ENCODE assay signal across 1 cellular context in genomic region chr3:50568947-50569749, GRCh38.
A peak's percentile ranks its signal among the peaks of the same experiment; 100 is the strongest.
TF ChIP-seq lines count a peak whose summit lies in the region.

TSS of gene HEMK1 (plus strand) at chr3:50569522. CDS start at chr3:50571105, 1,583 bp downstream.

TF ChIP-seq in HepG2, 621 proteins besides CTCF, POLR2A, EP300 and RAD21 (continued from another document and continues in another):
- TF ChIP-seq BCLAF1 (IDR thresholded peaks at IDR 0.05) (no peak), ZNF337 (CRISPR knock-in tag; IDR thresholded peaks at IDR 0.05; ENCODE audit: borderline replicate concordance, low read depth) (no peak), KAT2B (IDR thresholded peaks at IDR 0.05; ENCODE audit: borderline replicate concordance, low read depth, low read length) (no peak), NR2F2 (IDR thresholded peaks at IDR 0.05; ENCODE audit: borderline replicate concordance, low read depth) (peak; percentile 52; the same call in 1 of the 2 replicates), KLF12 (CRISPR knock-in tag; IDR thresholded peaks at IDR 0.05; ENCODE audit: borderline replicate concordance) (peak; percentile 57; the same call in 1 of the 2 replicates), REL (CRISPR knock-in tag; conservative IDR thresholded peaks at IDR 0.05) (no peak), SNAI1 (CRISPR knock-in tag; IDR thresholded peaks at IDR 0.05; ENCODE audit: borderline replicate concordance) (peak; percentile 82; the same call in 1 of the 2 replicates), ZBTB40 (IDR thresholded peaks at IDR 0.05) (peak; percentile 89), ZBTB40 (CRISPR knock-in tag; IDR thresholded peaks at IDR 0.05) (peak; percentile 60; the same call in 1 of the 2 replicates), ZHX1 (CRISPR knock-in tag; IDR thresholded peaks at IDR 0.05; ENCODE audit: low read depth) (0 out of 2 replicates have a peak, but pooled peaks have one; percentile 33), ZFP36L2 (CRISPR knock-in tag; IDR thresholded peaks at IDR 0.05) (no peak), XBP1 (CRISPR knock-in tag; IDR thresholded peaks at IDR 0.05) (no peak), ZNF670 (CRISPR knock-in tag; IDR thresholded peaks at IDR 0.05; ENCODE audit: borderline replicate concordance) (peak; percentile 68; the same call in 1 of the 2 replicates), ZNF580 (CRISPR knock-in tag; IDR thresholded peaks at IDR 0.05; ENCODE audit: borderline replicate concordance, low read depth) (peak; percentile 85; the same call in 1 of the 2 replicates), PCBP1 (IDR thresholded peaks at IDR 0.05; ENCODE audit: borderline replicate concordance, low read depth, low read length) (0 out of 2 replicates have a peak, but pooled peaks have one; percentile 75), KDM3A (CRISPR knock-in tag; IDR thresholded peaks at IDR 0.05; ENCODE audit: low read depth) (peak; percentile 85), ZNF891 (CRISPR knock-in tag; IDR thresholded peaks at IDR 0.05) (0 out of 2 replicates have a peak, but pooled peaks have one; percentile 64), ZNF263 (CRISPR knock-in tag; IDR thresholded peaks at IDR 0.05) (no peak), FOXA1 (IDR thresholded peaks at IDR 0.05) (no peak), FOXA1 (CRISPR knock-in tag; IDR thresholded peaks at IDR 0.05) (no peak), LBX2 (CRISPR knock-in tag; IDR thresholded peaks at IDR 0.05; ENCODE audit: borderline replicate concordance) (no peak), ZBTB37 (CRISPR knock-in tag; IDR thresholded peaks at IDR 0.05) (no peak), ZNF83 (CRISPR knock-in tag; IDR thresholded peaks at IDR 0.05; ENCODE audit: borderline replicate concordance) (no peak), PITX1 (CRISPR knock-in tag; IDR thresholded peaks at IDR 0.05) (peak; percentile 67; the same call in 1 of the 2 replicates), IKZF5 (CRISPR knock-in tag; IDR thresholded peaks at IDR 0.05) (peak; percentile 73), ZNF33A (CRISPR knock-in tag; IDR thresholded peaks at IDR 0.05; ENCODE audit: borderline replicate concordance) (peak; percentile 61; the same call in 1 of the 2 replicates), ZNF503 (CRISPR knock-in tag; IDR thresholded peaks at IDR 0.05) (no peak), ZNF589 (CRISPR knock-in tag; conservative IDR thresholded peaks at IDR 0.05) (0 out of 2 replicates have a peak, but pooled peaks have one; percentile 80), ATRX (CRISPR knock-in tag; IDR thresholded peaks at IDR 0.05; ENCODE audit: borderline replicate concordance) (no peak), ESRRA (CRISPR knock-in tag; IDR thresholded peaks at IDR 0.05; ENCODE audit: low read depth) (no peak; the same call in 1 of the 2 replicates), PAX8 (CRISPR knock-in tag; IDR thresholded peaks at IDR 0.05; ENCODE audit: borderline replicate concordance) (0 out of 2 replicates have a peak, but pooled peaks have one; percentile 85), TFDP2 (CRISPR knock-in tag; IDR thresholded peaks at IDR 0.05) (peak; percentile 55; the same call in 1 of the 2 replicates), AHR (CRISPR knock-in tag; IDR thresholded peaks at IDR 0.05) (peak; percentile 71; the same call in 1 of the 2 replicates), ZNF383 (CRISPR knock-in tag; IDR thresholded peaks at IDR 0.05; ENCODE audit: borderline replicate concordance) (no peak), NBN (conservative IDR thresholded peaks at IDR 0.05) (no peak), RFXANK (CRISPR knock-in tag; IDR thresholded peaks at IDR 0.05) (peak; percentile 23; the same call in 1 of the 2 replicates)
